ENCODE assay signal across 23 cellular contexts in the genomic region with DNA sequence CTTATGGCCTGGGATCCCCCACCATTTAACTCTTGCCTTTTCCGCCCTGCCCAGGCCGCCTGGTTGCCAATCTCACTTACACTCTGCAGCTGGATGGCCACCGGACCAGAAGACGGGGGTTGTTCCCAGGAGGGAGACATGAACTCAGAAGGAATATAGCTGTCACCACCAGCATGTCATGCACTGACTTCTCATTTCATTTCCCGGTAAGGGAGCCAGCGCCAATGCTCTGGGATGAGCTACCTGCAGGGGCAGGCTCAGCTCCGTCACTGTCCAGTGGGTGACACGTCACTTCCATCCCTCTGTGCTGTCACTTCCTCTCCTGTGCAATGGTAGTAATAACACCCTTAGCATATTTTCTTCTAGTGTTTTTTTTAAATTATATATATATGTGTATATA. TPM values are rescaled to one million over a fixed set of nuclear protein-coding genes. Genes with fewer than 3 reads are reported as not detected.
A peak's percentile ranks its signal among the peaks of the same experiment; 100 is the strongest.
DNase-seq lines count a peak whose midpoint lies in the region; ATAC-seq and TF ChIP-seq lines count a peak whose summit lies in the region.
"Had no signal": no experiment of that assay in that cellular context is flagged by ENCODE, and none has a peak within 500 bp of the region (broad histone marks: within the 10 kb centered on the region; RNA-seq: fewer than 3 reads in every experiment).

No MANE protein-coding gene starts in this region.

- intact Hi-C loops in activated naive CD4-positive, alpha-beta T cell treated with anti-CD3 and anti-CD28 coated beads for 36 hours (cut with micrococcal nuclease): no loop called here
- intact Hi-C loops in Panc1 (cut with micrococcal nuclease; ENCODE audit: unreplicated experiment): no loop called here
- intact Hi-C loops in dendritic cell treated with granulocyte-macrophage colony-stimulating factor and Interleukin-4, amounts not matched to agents 40 ng/mL and 50 ng/mL, for 4 days (cut with micrococcal nuclease): no loop called here

- H3K36me3 Mint-ChIP-seq in activated naive CD4-positive, alpha-beta T cell treated with anti-CD3 and anti-CD28 coated beads for 36 hours (ENCODE audit: low read depth): peaks cover 28% of the 10 kb centered on the region
- peaks cover 41% of the 10 kb centered on the region for H3K36me3 Mint-ChIP-seq in activated naive CD4-positive, alpha-beta T cell treated with anti-CD3 and anti-CD28 coated beads, Interleukin-2, amount 10 ng/mL, durations not matched to agents 7 days and 5 days
- H3K36me3 Mint-ChIP-seq in dendritic cell treated with granulocyte-macrophage colony-stimulating factor and Interleukin-4, amounts not matched to agents 40 ng/mL and 50 ng/mL, for 4 days (ENCODE audit: low read depth): peaks cover 85% of the 10 kb centered on the region
- H3K36me3 Mint-ChIP-seq: mesothelial cell of epicardium, WTC11 had no signal

- H3K27me3 ChIP-seq in Panc1 (ENCODE audit: control insufficient read depth, insufficient read depth, low read length) (no peaks in the 10 kb centered on the region), subcutaneous abdominal adipose tissue (ENCODE audit: control insufficient read depth in 5 of 5, insufficient read depth in 4 of 5, low read length in 5 of 5) (peaks cover 0 to 8% (median 0%) of the 10 kb centered on the region in 5 donors)
- H3K27me3 ChIP-seq: cardiac muscle cell had no signal

- H3K4me3 ChIP-seq in Panc1 (ENCODE audit: low read depth in 2 of 2, low read length in 2 of 2) (no peak overlapping the region), subcutaneous abdominal adipose tissue (ENCODE audit: low read depth in 1 of 5, low read length in 5 of 5) (peak overlapping the region in 4 of 5 donors; percentile 40 to 59 (median 50))
- H3K4me3 ChIP-seq: cardiac muscle cell had no signal

- H3K36me3 ChIP-seq in Panc1 (ENCODE audit: control insufficient read depth, insufficient read depth, low read length) (no peaks in the 10 kb centered on the region), subcutaneous abdominal adipose tissue (ENCODE audit: control insufficient read depth in 5 of 5, insufficient read depth in 5 of 5, low read length in 5 of 5) (peaks cover 0 to 3% (median 0%) of the 10 kb centered on the region in 5 donors)
- H3K36me3 ChIP-seq: cardiac muscle cell had no signal

- ATAC-seq in Panc1 (peak; percentile 35; the same call in 1 of the 2 replicates), HG02938 (IDR thresholded peaks at IDR 0.05; ENCODE audit: unreplicated experiment) (no peak)
- ATAC-seq: Right ventricle myocardium inferior, T-cell, WTC11 had no signal

- no TSS peak for BruUV-seq in Panc1 (replicated peaks; lab: Mats Ljungman, UMichigan)

- in situ Hi-C loops in Panc1 (cut with HindIII; ENCODE audit: low pct_unique_long_range_greater_than_20kb, low sequenced_read_pairs): no loop called here

- POLR2A ChIA-PET in Panc1 (lab: Charles Lee): no interaction called here

- no peak overlapping the region for H3K9ac ChIP-seq in subcutaneous abdominal adipose tissue (ENCODE audit: low read length in 5 of 5)

- DNase-seq in activated naive CD4-positive, alpha-beta T cell treated with anti-CD3 and anti-CD28 coated beads for 36 hours: no peak
- no peak for DNase-seq in activated naive CD4-positive, alpha-beta T cell treated with anti-CD3 and anti-CD28 coated beads, Interleukin-2, amount 10 ng/mL, durations not matched to agents 7 days and 5 days
- DNase-seq in Panc1 (ENCODE audit: low read depth, low spot score): no peak
- DNase-seq in UCSD-AML1 (lab: John Stamatoyannopoulos, UW; ENCODE audit: unreplicated experiment): no peak
- no peak for DNase-seq in NCI-H2107 (lab: John Stamatoyannopoulos, UW)
- DNase-seq: activated CD8-positive, alpha-beta memory T cell treated with anti-CD3 and anti-CD28 coated beads for 24 hours; amniotic stem cell; CD4-positive, alpha-beta T cell; KBM-7; NCI-H524 treated with DMSO at 0.1 percent for 48 hours; stimulated activated CD4-positive, alpha-beta T cell treated with anti-CD3 and anti-CD28 coated beads, Interleukin-12 subunit alpha, Interleukin-12 subunit beta, amount 100 ng/mL, for 4 hours; stimulated activated CD8-positive, alpha-beta memory T cell treated with anti-CD3 and anti-CD28 coated beads, Interleukin-4, amount 100 ng/mL, for 48 hours; substantia nigra; T-cell had no signal

- H3K4me3 Mint-ChIP-seq in activated naive CD4-positive, alpha-beta T cell treated with anti-CD3 and anti-CD28 coated beads for 36 hours: no peak overlapping the region
- H3K4me3 Mint-ChIP-seq in activated naive CD4-positive, alpha-beta T cell treated with anti-CD3 and anti-CD28 coated beads, Interleukin-2, amount 10 ng/mL, durations not matched to agents 7 days and 5 days: no peak overlapping the region
- no peak overlapping the region for H3K4me3 Mint-ChIP-seq in dendritic cell treated with granulocyte-macrophage colony-stimulating factor and Interleukin-4, amounts not matched to agents 40 ng/mL and 50 ng/mL, for 4 days
- H3K4me3 Mint-ChIP-seq: CD4-positive, alpha-beta T cell; mesothelial cell of epicardium; T-cell; WTC11 had no signal

- H3K4me1 ChIP-seq in Panc1 (ENCODE audit: control insufficient read depth, insufficient read depth, low read length) (no peaks in the 10 kb centered on the region), subcutaneous abdominal adipose tissue (ENCODE audit: control insufficient read depth in 5 of 5, insufficient read depth in 5 of 5, low read length in 5 of 5) (no peaks in the 10 kb centered on the region)

- peaks cover 8% of the 10 kb centered on the region for H3K4me1 Mint-ChIP-seq in activated naive CD4-positive, alpha-beta T cell treated with anti-CD3 and anti-CD28 coated beads for 36 hours (ENCODE audit: low read depth)
- peaks cover 23% of the 10 kb centered on the region for H3K4me1 Mint-ChIP-seq in activated naive CD4-positive, alpha-beta T cell treated with anti-CD3 and anti-CD28 coated beads, Interleukin-2, amount 10 ng/mL, durations not matched to agents 7 days and 5 days
- peaks cover 5% of the 10 kb centered on the region for H3K4me1 Mint-ChIP-seq in dendritic cell treated with granulocyte-macrophage colony-stimulating factor and Interleukin-4, amounts not matched to agents 40 ng/mL and 50 ng/mL, for 4 days (ENCODE audit: low read depth)
- H3K4me1 Mint-ChIP-seq: mesothelial cell of epicardium, WTC11 had no signal

- H3K9me3 Mint-ChIP-seq in activated naive CD4-positive, alpha-beta T cell treated with anti-CD3 and anti-CD28 coated beads for 36 hours: no peaks in the 10 kb centered on the region
- no peaks in the 10 kb centered on the region for H3K9me3 Mint-ChIP-seq in activated naive CD4-positive, alpha-beta T cell treated with anti-CD3 and anti-CD28 coated beads, Interleukin-2, amount 10 ng/mL, durations not matched to agents 7 days and 5 days
- no peaks in the 10 kb centered on the region for H3K9me3 Mint-ChIP-seq in dendritic cell treated with granulocyte-macrophage colony-stimulating factor and Interleukin-4, amounts not matched to agents 40 ng/mL and 50 ng/mL, for 4 days
- H3K9me3 Mint-ChIP-seq: CD4-positive, alpha-beta T cell; mesothelial cell of epicardium; T-cell; WTC11 had no signal

- H3K27ac Mint-ChIP-seq in activated naive CD4-positive, alpha-beta T cell treated with anti-CD3 and anti-CD28 coated beads for 36 hours: peak overlapping the region; percentile 43
- no peak overlapping the region for H3K27ac Mint-ChIP-seq in activated naive CD4-positive, alpha-beta T cell treated with anti-CD3 and anti-CD28 coated beads, Interleukin-2, amount 10 ng/mL, durations not matched to agents 7 days and 5 days
- peak overlapping the region; percentile 13 for H3K27ac Mint-ChIP-seq in dendritic cell treated with granulocyte-macrophage colony-stimulating factor and Interleukin-4, amounts not matched to agents 40 ng/mL and 50 ng/mL, for 4 days
- H3K27ac Mint-ChIP-seq: CD4-positive, alpha-beta T cell; mesothelial cell of epicardium; WTC11 had no signal

- H3K27me3 Mint-ChIP-seq in activated naive CD4-positive, alpha-beta T cell treated with anti-CD3 and anti-CD28 coated beads for 36 hours (ENCODE audit: low read depth): no peaks in the 10 kb centered on the region
- H3K27me3 Mint-ChIP-seq in activated naive CD4-positive, alpha-beta T cell treated with anti-CD3 and anti-CD28 coated beads, Interleukin-2, amount 10 ng/mL, durations not matched to agents 7 days and 5 days: peaks cover 4% of the 10 kb centered on the region
- H3K27me3 Mint-ChIP-seq in dendritic cell treated with granulocyte-macrophage colony-stimulating factor and Interleukin-4, amounts not matched to agents 40 ng/mL and 50 ng/mL, for 4 days: no peaks in the 10 kb centered on the region
- H3K27me3 Mint-ChIP-seq: CD4-positive, alpha-beta T cell; T-cell had no signal

- H3K9me3 ChIP-seq in Panc1 (ENCODE audit: control insufficient read depth, insufficient read depth, low read depth, low read length) (no peaks in the 10 kb centered on the region), subcutaneous abdominal adipose tissue (ENCODE audit: control insufficient read depth in 5 of 5, low read length in 5 of 5) (no peaks in the 10 kb centered on the region)

- TF ChIP-seq CTCF in Panc1 (IDR thresholded peaks at IDR 0.05): no peak

- H3K27ac ChIP-seq in Panc1 (ENCODE audit: low read length) (no peak overlapping the region), subcutaneous abdominal adipose tissue (ENCODE audit: low read depth, low read length) (no peak overlapping the region)
- H3K27ac ChIP-seq: cardiac muscle cell had no signal

- CTCF ChIA-PET in activated naive CD4-positive, alpha-beta T cell treated with anti-CD3 and anti-CD28 coated beads for 36 hours (lab: Charles Lee): interaction anchor here (0.7 to 1.8 kb wide), 4 partner anchors 10 to 117 kb away, joined by 3 to 5 read pairs (median 3); no protein-coding TSS in a partner anchor
- CTCF ChIA-PET in activated naive CD4-positive, alpha-beta T cell treated with anti-CD3 and anti-CD28 coated beads, Interleukin-2, amount 10 ng/mL, durations not matched to agents 7 days and 5 days (lab: Charles Lee): interaction anchor here (2.8 to 4.5 kb wide), 2 partner anchors 50 to 69 kb away, joined by 8 to 16 read pairs; partner anchors contain the start of gene DCTPP1
- CTCF ChIA-PET in Panc1 (lab: Charles Lee): no interaction called here

RNA-seq across cellular contexts. Expression of gene ITGAL, which starts 26.7 kb away (rescaled TPM):
- 10 to 100 TPM; 83.8 to 89.0 TPM for total RNA-seq in activated naive CD4-positive, alpha-beta T cell treated with anti-CD3 and anti-CD28 coated beads for 36 hours
- total RNA-seq in Panc1 (2021; ENCODE audit: unreplicated experiment): 0.54 TPM
- polyA plus RNA-seq in Panc1 (2012; ENCODE audit: insufficient read length): not detected
- total RNA-seq: cardiac muscle cell, glomerular endothelial cell, mesothelial cell of epicardium had no signal
- polyA plus RNA-seq: cardiac muscle cell, neural cell had no signal

RNA-seq across cellular contexts. Expression of gene ZNF768, which starts 27.1 kb away (rescaled TPM):
- total RNA-seq in activated naive CD4-positive, alpha-beta T cell treated with anti-CD3 and anti-CD28 coated beads for 36 hours: 1 to 10 TPM; 7.8 to 8.3 TPM
- total RNA-seq in Panc1 (2021; ENCODE audit: unreplicated experiment): 68.3 TPM
- polyA plus RNA-seq in Panc1 (2012; ENCODE audit: insufficient read length): 81.2 TPM

RNA-seq across cellular contexts. Expression of gene ZNF747, which starts 35.4 kb away (rescaled TPM):
- 1 to 10 TPM; 5.1 to 6.1 TPM for total RNA-seq in activated naive CD4-positive, alpha-beta T cell treated with anti-CD3 and anti-CD28 coated beads for 36 hours
- 10.9 TPM for total RNA-seq in Panc1 (2021; ENCODE audit: unreplicated experiment)
- polyA plus RNA-seq in Panc1 (2012; ENCODE audit: insufficient read length): 7.3 TPM

RNA-seq across cellular contexts. Expression of gene SEPHS2, which starts 53.6 kb away (rescaled TPM):
- 10 to 100 TPM; 37.8 to 39.2 TPM for total RNA-seq in activated naive CD4-positive, alpha-beta T cell treated with anti-CD3 and anti-CD28 coated beads for 36 hours
- total RNA-seq in Panc1 (2021; ENCODE audit: unreplicated experiment): 68.5 TPM
- 57.5 TPM for polyA plus RNA-seq in Panc1 (2012; ENCODE audit: insufficient read length)

RNA-seq across cellular contexts. Expression of gene ZNF764, which starts 58.9 kb away (rescaled TPM):
- 1 to 10 TPM; 7.6 to 9.5 TPM for total RNA-seq in activated naive CD4-positive, alpha-beta T cell treated with anti-CD3 and anti-CD28 coated beads for 36 hours
- total RNA-seq in Panc1 (2021; ENCODE audit: unreplicated experiment): 16.7 TPM
- 12.4 TPM for polyA plus RNA-seq in Panc1 (2012; ENCODE audit: insufficient read length)

Comparison
In these comparisons a context has a peak if more than half of its experiments do, and no peak if none do; other contexts are left out.
1. H3K4me3 ChIP-seq: peak in subcutaneous abdominal adipose tissue (4 of 5); none in Panc1 (0 of 2).
2. RNA of gene ITGAL, which starts 26.7 kb away (total RNA-seq): 83.8 to 89.0 TPM in activated naive CD4-positive, alpha-beta T cell treated with anti-CD3 and anti-CD28 coated beads for 36 hours; 0.54 TPM in Panc1 (single experiment); every median in the first group is over 10 times any median in the second.